In genomic region chr5:119453045-119453383, GRCh38 we compare ENCODE assay signal across 8 cellular contexts. TPM values are rescaled to one million over a fixed set of nuclear protein-coding genes. Genes with fewer than 3 reads are reported as not detected.
DNase-seq lines count a peak whose midpoint lies in the region; ATAC-seq and TF ChIP-seq lines count a peak whose summit lies in the region.

No MANE protein-coding gene starts in this region.

- no peaks in the 10 kb centered on the region for H3K4me1 ChIP-seq in testis

- H3K9me3 Mint-ChIP-seq in chondrocyte (ENCODE audit: low read depth): peaks cover 18% of the 10 kb centered on the region

- peaks cover 10% of the 10 kb centered on the region for H3K4me1 Mint-ChIP-seq in chondrocyte (ENCODE audit: low read depth)

- WGBS in lower leg skin, 2 donors: 4% methylated on average over 13 of the region's 13 CpGs
- 2 to 3% methylated on average over 13 of the region's 13 CpGs for WGBS in testis, 2 donors

- no peaks in the 10 kb centered on the region for H3K36me3 ChIP-seq in testis (ENCODE audit: low read depth, missing control alignments)

- ATAC-seq in HG02571 (IDR thresholded peaks at IDR 0.05; ENCODE audit: unreplicated experiment): peak; percentile 14

- peaks cover 5% of the 10 kb centered on the region for H3K36me3 Mint-ChIP-seq in chondrocyte (ENCODE audit: low read depth)

- no peaks in the 10 kb centered on the region for H3K9me3 ChIP-seq in testis

- H3K27ac ChIP-seq in testis: peak overlapping the region; percentile 75 to 83

- TF ChIP-seq CTCF in chondrocyte (IDR thresholded peaks at IDR 0.05): no peak
- no peak for TF ChIP-seq CTCF in lower leg skin (IDR thresholded peaks at IDR 0.05)
- no peak for TF ChIP-seq CTCF in testis (IDR thresholded peaks at IDR 0.05)

- intact Hi-C loops in lower leg skin (cut with DNase I; ENCODE audit: low total_unique reads): loop anchor here (5.0 kb wide), 1 partner anchor 379 kb away; no protein-coding TSS in a partner anchor
- intact Hi-C loops in testis (cut with DNase I; ENCODE audit: low total_unique reads): no loop called here

- TF ChIP-seq POLR2A in lower leg skin (IDR thresholded peaks at IDR 0.05) (no peak), testis (IDR thresholded peaks at IDR 0.05) (no peak)

- peak overlapping the region; percentile 99 for H3K4me3 Mint-ChIP-seq in chondrocyte (ENCODE audit: unreplicated experiment)

- DNase-seq in DMS53 (lab: John Stamatoyannopoulos, UW) (peak; percentile 57), DMS53 treated with DMSO at 0.1 percent for 48 hours (lab: John Stamatoyannopoulos, UW; ENCODE audit: unreplicated experiment) (no peak), NCI-H748 treated with DMSO at 0.1 percent for 48 hours (lab: John Stamatoyannopoulos, UW) (peak; percentile 28), chondrocyte (ENCODE audit: low spot score) (no peak), lower leg skin (ENCODE audit: low spot score in 2 of 2) (no peak), testis (peak; percentile 41), mesenteric fat pad (ENCODE audit: low spot score) (no peak)

- peak overlapping the region; percentile 96 for H3K27ac Mint-ChIP-seq in chondrocyte (ENCODE audit: unreplicated experiment)

- peak overlapping the region; percentile 77 for H3K4me3 ChIP-seq in lower leg skin (ENCODE audit: low read depth, poor library complexity, severe bottlenecking)
- peak overlapping the region; percentile 66 to 71 for H3K4me3 ChIP-seq in testis

- no peaks in the 10 kb centered on the region for H3K27me3 Mint-ChIP-seq in chondrocyte (ENCODE audit: low read depth)

- H3K27me3 ChIP-seq in testis: no peaks in the 10 kb centered on the region

RNA-seq across cellular contexts. Expression of gene HSD17B4, which starts 0.7 kb away (rescaled TPM):
- 92.8 to 118 TPM (median 98.4 TPM) in 3 replicates for total RNA-seq in chondrocyte
- 100 to 1,000 TPM in 3 of 4 donors, 10 to 100 TPM in 1; 88.6 to 176 (median 132) TPM for total RNA-seq in lower leg skin
- 10 to 100 TPM; 66.1 to 78.4 TPM for total RNA-seq in testis
- 69.1 TPM for polyA plus RNA-seq in testis (ENCODE audit: insufficient read depth, low read depth, low replicate concordance)
- total RNA-seq in mesenteric fat pad: 339 TPM

Comparison
In these comparisons a context has a peak if more than half of its experiments do, and no peak if none do; other contexts are left out.
1. DNase-seq: peak in DMS53 (single experiment), NCI-H748 treated with DMSO at 0.1 percent for 48 hours (single experiment) and testis (single experiment); none in DMS53 treated with DMSO at 0.1 percent for 48 hours (single experiment), chondrocyte (single experiment), lower leg skin (0 of 2) and mesenteric fat pad (single experiment).